Comparison of ENCODE assay signal across 35 cellular contexts in genomic region chr17:57733085-57733484, GRCh38. TPM values are rescaled to one million over a fixed set of nuclear protein-coding genes. Genes with fewer than 3 reads are reported as not detected.
"Had no signal": no experiment of that assay in that cellular context is flagged by ENCODE, and none has a peak within 500 bp of the region (broad histone marks: within the 10 kb centered on the region; RNA-seq: fewer than 3 reads in every experiment).

No MANE protein-coding gene starts in this region.

- H3K27me3 Mint-ChIP-seq: effector memory CD8-positive, alpha-beta T cell; naive B cell had no signal

- H3K9me3 Mint-ChIP-seq: dendritic cell treated with granulocyte-macrophage colony-stimulating factor and Interleukin-4, amounts not matched to agents 40 ng/mL and 50 ng/mL, for 4 days; effector memory CD8-positive, alpha-beta T cell; endodermal cell; mesothelial cell of epicardium; naive B cell had no signal

- ATAC-seq: effector memory CD8-positive, alpha-beta T cell; esophagus mucosa; gastrocnemius medialis; heart right ventricle; left cardiac atrium; left lung; left ventricle myocardium superior; lower lobe of right lung; mucosa of descending colon had no signal

- H3K4me3 Mint-ChIP-seq: dendritic cell treated with granulocyte-macrophage colony-stimulating factor and Interleukin-4, amounts not matched to agents 40 ng/mL and 50 ng/mL, for 4 days; effector memory CD8-positive, alpha-beta T cell; endodermal cell; mesothelial cell of epicardium; naive B cell had no signal

- H3K27ac Mint-ChIP-seq: dendritic cell treated with granulocyte-macrophage colony-stimulating factor and Interleukin-4, amounts not matched to agents 40 ng/mL and 50 ng/mL, for 4 days; effector memory CD8-positive, alpha-beta T cell; endodermal cell; mesothelial cell of epicardium had no signal

- H3K36me3 ChIP-seq: colonic mucosa, esophagus squamous epithelium, gastrocnemius medialis, heart right ventricle, left lung, lower lobe of right lung had no signal

- H3K4me1 ChIP-seq: colonic mucosa, esophagus squamous epithelium, heart right ventricle, left lung, lower lobe of right lung had no signal

- FAIRE-seq: endometrium, islet of Langerhans, keratinocyte had no signal

- H3K9me3 ChIP-seq: colonic mucosa, esophagus squamous epithelium, gastrocnemius medialis, heart right ventricle, left lung, lower lobe of right lung, mucosa of descending colon had no signal

- H3K4me3 ChIP-seq: colonic mucosa, esophagus squamous epithelium, gastrocnemius medialis, heart right ventricle, left lung, lower lobe of right lung, mucosa of descending colon had no signal

- H3K27ac ChIP-seq: colonic mucosa, epithelial cell of prostate, esophagus squamous epithelium, gastrocnemius medialis, heart right ventricle, left lung, lower lobe of right lung had no signal

- H3K27me3 ChIP-seq: colonic mucosa, gastrocnemius medialis, heart right ventricle, left lung had no signal

- H3K36me3 Mint-ChIP-seq: mesothelial cell of epicardium, naive B cell had no signal

- H3K4me1 Mint-ChIP-seq: endodermal cell, mesothelial cell of epicardium had no signal

- DNase-seq: colonic mucosa; cortex of kidney; effector CD8-positive, alpha-beta T cell; effector memory CD8-positive, alpha-beta T cell; endodermal cell; erythroblast; esophagus squamous epithelium; foreskin fibroblast; foreskin melanocyte; gastrocnemius medialis; glutamatergic neuron; head of caudate nucleus; heart right ventricle; hippocampal formation; left cardiac atrium; left lung; left ventricle myocardium superior; lower lobe of right lung; mesenchymal stem cell; mucosa of descending colon; naive B cell had no signal

RNA-seq across cellular contexts. Expression of gene CCDC182, which starts 12.0 kb away (rescaled TPM):
- total RNA-seq: colonic mucosa, dermis microvascular lymphatic vessel endothelial cell, esophagus mucosa, esophagus squamous epithelium, gastrocnemius medialis, glomerular endothelial cell, heart right ventricle, kidney epithelial cell, left cardiac atrium, left lung, left ventricle myocardium superior, lower leg skin, lower lobe of right lung, lung microvascular endothelial cell, mesenteric fat pad, mesothelial cell of epicardium, mucosa of descending colon, myocyte had no signal
- polyA plus RNA-seq: heart right ventricle, keratinocyte had no signal
